23 cellular contexts compared by ENCODE assay signal in genomic region chr1:245019904-245020486, GRCh38.
DNase-seq lines count a peak whose midpoint lies in the region; ATAC-seq and TF ChIP-seq lines count a peak whose summit lies in the region.
"Had no signal": no experiment of that assay in that cellular context is flagged by ENCODE, and none has a peak within 500 bp of the region (broad histone marks: within the 10 kb centered on the region; RNA-seq: fewer than 3 reads in every experiment).

No MANE protein-coding gene starts in this region.

- H3K27me3 Mint-ChIP-seq in activated CD8-positive, alpha-beta T cell treated with anti-CD3 and anti-CD28 coated beads for 36 hours, result no peaks in the 10 kb centered on the region
- H3K27me3 Mint-ChIP-seq in activated CD8-positive, alpha-beta T cell treated with anti-CD3 and anti-CD28 coated beads, Interleukin-2, amount 10 ng/mL, durations not matched to agents 7 days and 5 days (ENCODE audit: low read depth), result no peaks in the 10 kb centered on the region
- peaks cover 2% of the 10 kb centered on the region for H3K27me3 Mint-ChIP-seq in activated CD4-positive, alpha-beta memory T cell treated with anti-CD3 and anti-CD28 coated beads, Interleukin-2, amount 10 ng/mL, durations not matched to agents 7 days and 5 days
- H3K27me3 Mint-ChIP-seq: IgD-negative memory B cell had no signal

- H3K4me3 Mint-ChIP-seq in activated CD8-positive, alpha-beta T cell treated with anti-CD3 and anti-CD28 coated beads for 36 hours, result no peak overlapping the region
- H3K4me3 Mint-ChIP-seq in activated CD8-positive, alpha-beta T cell treated with anti-CD3 and anti-CD28 coated beads, Interleukin-2, amount 10 ng/mL, durations not matched to agents 7 days and 5 days, result no peak overlapping the region
- H3K4me3 Mint-ChIP-seq in stimulated activated effector memory CD8-positive, alpha-beta T cell treated with anti-CD3 and anti-CD28 coated beads, Interleukin-12 subunit alpha, Interleukin-12 subunit beta, amount 100 ng/mL, for 72 hours, result no peak overlapping the region
- no peak overlapping the region for H3K4me3 Mint-ChIP-seq in activated CD4-positive, alpha-beta memory T cell treated with anti-CD3 and anti-CD28 coated beads, Interleukin-2, amount 10 ng/mL, durations not matched to agents 7 days and 5 days
- H3K4me3 Mint-ChIP-seq: endodermal cell, IgD-negative memory B cell, neural progenitor cell had no signal

- CTCF ChIA-PET in activated CD8-positive, alpha-beta T cell treated with anti-CD3 and anti-CD28 coated beads for 36 hours (lab: Charles Lee), result interaction anchor here (1.9 to 5.6 kb wide), 2 partner anchors 12 to 23 kb away, joined by 4 to 29 read pairs; no protein-coding TSS in a partner anchor
- CTCF ChIA-PET in activated CD8-positive, alpha-beta T cell treated with anti-CD3 and anti-CD28 coated beads, Interleukin-2, amount 10 ng/mL, durations not matched to agents 7 days and 5 days (lab: Charles Lee), result interaction anchor here (3.3 kb wide), 1 partner anchor 23 kb away, joined by 16 read pairs; no protein-coding TSS in a partner anchor
- CTCF ChIA-PET in activated CD4-positive, alpha-beta memory T cell treated with anti-CD3 and anti-CD28 coated beads, Interleukin-2, amount 10 ng/mL, durations not matched to agents 7 days and 5 days (lab: Charles Lee), result interaction anchor here (1.2 to 2.3 kb wide), 2 partner anchors 23 kb away, joined by 3 to 9 read pairs; no protein-coding TSS in a partner anchor

- H3K36me3 Mint-ChIP-seq in activated CD8-positive, alpha-beta T cell treated with anti-CD3 and anti-CD28 coated beads for 36 hours (ENCODE audit: low read depth), result no peaks in the 10 kb centered on the region
- H3K36me3 Mint-ChIP-seq in activated CD8-positive, alpha-beta T cell treated with anti-CD3 and anti-CD28 coated beads, Interleukin-2, amount 10 ng/mL, durations not matched to agents 7 days and 5 days (ENCODE audit: low read depth), result no peaks in the 10 kb centered on the region
- no peaks in the 10 kb centered on the region for H3K36me3 Mint-ChIP-seq in stimulated activated effector memory CD8-positive, alpha-beta T cell treated with anti-CD3 and anti-CD28 coated beads, Interleukin-12 subunit alpha, Interleukin-12 subunit beta, amount 100 ng/mL, for 72 hours
- H3K36me3 Mint-ChIP-seq in activated CD4-positive, alpha-beta memory T cell treated with anti-CD3 and anti-CD28 coated beads, Interleukin-2, amount 10 ng/mL, durations not matched to agents 7 days and 5 days (ENCODE audit: low read depth), result no peaks in the 10 kb centered on the region
- H3K36me3 Mint-ChIP-seq: activated naive CD4-positive, alpha-beta T cell treated with anti-CD3 and anti-CD28 coated beads, Interleukin-2, amount 50 U/mL, for 72 hours; IgD-negative memory B cell had no signal

- peak; percentile 8 for DNase-seq in activated CD8-positive, alpha-beta T cell treated with anti-CD3 and anti-CD28 coated beads for 36 hours
- DNase-seq in activated CD8-positive, alpha-beta T cell treated with anti-CD3 and anti-CD28 coated beads, Interleukin-2, amount 10 ng/mL, durations not matched to agents 7 days and 5 days, result no peak
- peak; percentile 10 for DNase-seq in OCI-M2 (lab: John Stamatoyannopoulos, UW; ENCODE audit: unreplicated experiment)
- DNase-seq in stimulated activated effector memory CD8-positive, alpha-beta T cell treated with anti-CD3 and anti-CD28 coated beads, Interleukin-12 subunit alpha, Interleukin-12 subunit beta, amount 100 ng/mL, for 72 hours (ENCODE audit: low spot score in 2 of 2), result no peak
- DNase-seq in activated naive CD4-positive, alpha-beta T cell treated with Interleukin-2 at 50 U/mL for 16 hours, result no peak
- DNase-seq in activated CD4-positive, alpha-beta memory T cell treated with anti-CD3 and anti-CD28 coated beads, Interleukin-2, amount 10 ng/mL, durations not matched to agents 7 days and 5 days, result no peak
- DNase-seq: activated CD4-positive, alpha-beta T cell treated with anti-CD3 and anti-CD28 coated beads, Interleukin-2, amount 50 U/mL, for 48 hours; activated T-cell treated with anti-CD3 and anti-CD28 coated beads, Interleukin-2, amount 50 U/mL, for 48 hours; DMS153; endodermal cell; mucosa of descending colon; NCI-H1092; NCI-H2029 treated with DMSO at 0.1 percent for 48 hours; NCI-H446 treated with DMSO at 0.1 percent for 48 hours; Right ventricle myocardium superior; stimulated activated CD4-positive, alpha-beta T cell treated with anti-CD3 and anti-CD28 coated beads, Interleukin-2, amount 100 ng/mL, for 48 hours; upper lobe of right lung had no signal

- no peaks in the 10 kb centered on the region for H3K9me3 Mint-ChIP-seq in activated CD8-positive, alpha-beta T cell treated with anti-CD3 and anti-CD28 coated beads for 36 hours
- no peaks in the 10 kb centered on the region for H3K9me3 Mint-ChIP-seq in activated CD8-positive, alpha-beta T cell treated with anti-CD3 and anti-CD28 coated beads, Interleukin-2, amount 10 ng/mL, durations not matched to agents 7 days and 5 days (ENCODE audit: insufficient read depth)
- no peaks in the 10 kb centered on the region for H3K9me3 Mint-ChIP-seq in stimulated activated effector memory CD8-positive, alpha-beta T cell treated with anti-CD3 and anti-CD28 coated beads, Interleukin-12 subunit alpha, Interleukin-12 subunit beta, amount 100 ng/mL, for 72 hours
- H3K9me3 Mint-ChIP-seq in activated CD4-positive, alpha-beta memory T cell treated with anti-CD3 and anti-CD28 coated beads, Interleukin-2, amount 10 ng/mL, durations not matched to agents 7 days and 5 days, result no peaks in the 10 kb centered on the region
- H3K9me3 Mint-ChIP-seq: activated naive CD4-positive, alpha-beta T cell treated with anti-CD3 and anti-CD28 coated beads, Interleukin-2, amount 50 U/mL, for 72 hours; IgD-negative memory B cell; neural progenitor cell had no signal

- TF ChIP-seq CTCF in activated CD8-positive, alpha-beta T cell treated with anti-CD3 and anti-CD28 coated beads for 36 hours (IDR thresholded peaks at IDR 0.05), result no peak

- peak; percentile 79 for ATAC-seq in activated CD8-positive, alpha-beta T cell treated with anti-CD3 and anti-CD28 coated beads for 36 hours
- no peak for ATAC-seq in activated CD8-positive, alpha-beta T cell treated with anti-CD3 and anti-CD28 coated beads, Interleukin-2, amount 10 ng/mL, durations not matched to agents 7 days and 5 days
- peak; percentile 66 for ATAC-seq in HG03139 (IDR thresholded peaks at IDR 0.05; ENCODE audit: unreplicated experiment)
- ATAC-seq in stimulated activated effector memory CD8-positive, alpha-beta T cell treated with anti-CD3 and anti-CD28 coated beads, Interleukin-12 subunit alpha, Interleukin-12 subunit beta, amount 100 ng/mL, for 72 hours, result peak; percentile 47
- no peak for ATAC-seq in HG03521 (IDR thresholded peaks at IDR 0.05; ENCODE audit: unreplicated experiment)
- ATAC-seq: activated naive CD4-positive, alpha-beta T cell treated with anti-CD3 and anti-CD28 coated beads, Interleukin-2, amount 50 U/mL, for 72 hours; left lobe of liver; mucosa of descending colon; upper lobe of right lung had no signal

- POLR2A ChIA-PET in activated CD8-positive, alpha-beta T cell treated with anti-CD3 and anti-CD28 coated beads for 36 hours (lab: Charles Lee), result no interaction called here
- POLR2A ChIA-PET in activated CD8-positive, alpha-beta T cell treated with anti-CD3 and anti-CD28 coated beads, Interleukin-2, amount 10 ng/mL, durations not matched to agents 7 days and 5 days (lab: Charles Lee), result no interaction called here
- POLR2A ChIA-PET in activated CD4-positive, alpha-beta memory T cell treated with anti-CD3 and anti-CD28 coated beads, Interleukin-2, amount 10 ng/mL, durations not matched to agents 7 days and 5 days (lab: Charles Lee), result no interaction called here

- H3K27ac Mint-ChIP-seq in activated CD8-positive, alpha-beta T cell treated with anti-CD3 and anti-CD28 coated beads for 36 hours, result no peak overlapping the region
- no peak overlapping the region for H3K27ac Mint-ChIP-seq in activated CD8-positive, alpha-beta T cell treated with anti-CD3 and anti-CD28 coated beads, Interleukin-2, amount 10 ng/mL, durations not matched to agents 7 days and 5 days
- no peak overlapping the region for H3K27ac Mint-ChIP-seq in stimulated activated effector memory CD8-positive, alpha-beta T cell treated with anti-CD3 and anti-CD28 coated beads, Interleukin-12 subunit alpha, Interleukin-12 subunit beta, amount 100 ng/mL, for 72 hours
- H3K27ac Mint-ChIP-seq in activated CD4-positive, alpha-beta memory T cell treated with anti-CD3 and anti-CD28 coated beads, Interleukin-2, amount 10 ng/mL, durations not matched to agents 7 days and 5 days, result no peak overlapping the region
- H3K27ac Mint-ChIP-seq: activated naive CD4-positive, alpha-beta T cell treated with anti-CD3 and anti-CD28 coated beads, Interleukin-2, amount 50 U/mL, for 72 hours; endodermal cell; neural progenitor cell had no signal

- H3K4me1 Mint-ChIP-seq in activated CD8-positive, alpha-beta T cell treated with anti-CD3 and anti-CD28 coated beads for 36 hours (ENCODE audit: low read depth), result peaks cover 6% of the 10 kb centered on the region
- peaks cover 16% of the 10 kb centered on the region for H3K4me1 Mint-ChIP-seq in activated CD8-positive, alpha-beta T cell treated with anti-CD3 and anti-CD28 coated beads, Interleukin-2, amount 10 ng/mL, durations not matched to agents 7 days and 5 days (ENCODE audit: low read depth)
- no peaks in the 10 kb centered on the region for H3K4me1 Mint-ChIP-seq in stimulated activated effector memory CD8-positive, alpha-beta T cell treated with anti-CD3 and anti-CD28 coated beads, Interleukin-12 subunit alpha, Interleukin-12 subunit beta, amount 100 ng/mL, for 72 hours
- no peaks in the 10 kb centered on the region for H3K4me1 Mint-ChIP-seq in activated CD4-positive, alpha-beta memory T cell treated with anti-CD3 and anti-CD28 coated beads, Interleukin-2, amount 10 ng/mL, durations not matched to agents 7 days and 5 days

- intact Hi-C loops in activated CD8-positive, alpha-beta T cell treated with anti-CD3 and anti-CD28 coated beads for 36 hours (cut with micrococcal nuclease), result no loop called here

Comparison
In these comparisons a context has a peak if more than half of its experiments do, and no peak if none do; other contexts are left out.
1. ATAC-seq: peak in activated CD8-positive, alpha-beta T cell treated with anti-CD3 and anti-CD28 coated beads for 36 hours (single experiment), HG03139 (single experiment) and stimulated activated effector memory CD8-positive, alpha-beta T cell treated with anti-CD3 and anti-CD28 coated beads, Interleukin-12 subunit alpha, Interleukin-12 subunit beta, amount 100 ng/mL, for 72 hours (single experiment); none in activated CD8-positive, alpha-beta T cell treated with anti-CD3 and anti-CD28 coated beads, Interleukin-2, amount 10 ng/mL, durations not matched to agents 7 days and 5 days (single experiment) and HG03521 (single experiment).
2. DNase-seq: peak in activated CD8-positive, alpha-beta T cell treated with anti-CD3 and anti-CD28 coated beads for 36 hours (single experiment) and OCI-M2 (single experiment); none in activated CD8-positive, alpha-beta T cell treated with anti-CD3 and anti-CD28 coated beads, Interleukin-2, amount 10 ng/mL, durations not matched to agents 7 days and 5 days (single experiment), stimulated activated effector memory CD8-positive, alpha-beta T cell treated with anti-CD3 and anti-CD28 coated beads, Interleukin-12 subunit alpha, Interleukin-12 subunit beta, amount 100 ng/mL, for 72 hours (0 of 2), activated naive CD4-positive, alpha-beta T cell treated with Interleukin-2 at 50 U/mL for 16 hours (single experiment) and activated CD4-positive, alpha-beta memory T cell treated with anti-CD3 and anti-CD28 coated beads, Interleukin-2, amount 10 ng/mL, durations not matched to agents 7 days and 5 days (single experiment).